In genomic region chr1:55064071-55064581, GRCh38 we compare ENCODE assay signal across 10 cellular contexts. TPM values are rescaled to one million over a fixed set of nuclear protein-coding genes. Genes with fewer than 3 reads are reported as not detected.
A peak's percentile ranks its signal among the peaks of the same experiment; 100 is the strongest.
DNase-seq lines count a peak whose midpoint lies in the region; ATAC-seq, FAIRE-seq and TF ChIP-seq lines count a peak whose summit lies in the region.
"Had no signal": no experiment of that assay in that cellular context is flagged by ENCODE, and none has a peak within 500 bp of the region (broad histone marks: within the 10 kb centered on the region; RNA-seq: fewer than 3 reads in every experiment).

No MANE protein-coding gene starts in this region.

- ATAC-seq in GM18868 (IDR thresholded peaks at IDR 0.05; ENCODE audit: unreplicated experiment) (peak; percentile 60), pancreas (peak in 3 of 4 donors; percentile 10 to 46 (median 31)), HG03460 (IDR thresholded peaks at IDR 0.05; ENCODE audit: unreplicated experiment) (no peak)

- H3K4me1 Mint-ChIP-seq in chondrocyte (ENCODE audit: low read depth) = peaks cover 20% of the 10 kb centered on the region

- peak; percentile 48 for DNase-seq in NCI-H1105 (lab: John Stamatoyannopoulos, UW)
- DNase-seq in chondrocyte (ENCODE audit: low spot score) = peak; percentile 68
- peak in 1 of 6 donors; percentile 70 for DNase-seq in pancreas
- DNase-seq in stimulated activated CD4-positive, alpha-beta T cell treated with anti-CD3 and anti-CD28 coated beads, Interleukin-4, amount 100 ng/mL, for 1 hour = no peak
- no peak for DNase-seq in mesenteric fat pad (ENCODE audit: low spot score)
- DNase-seq in OCI-M2 (lab: John Stamatoyannopoulos, UW; ENCODE audit: unreplicated experiment) = no peak

- FAIRE-seq in pancreas (lab: Jason Lieb, UNC) = no peak
- FAIRE-seq: TTC549 had no signal

- H3K36me3 ChIP-seq in pancreas = peaks cover 0 to 5% (median 0%) of the 10 kb centered on the region in 3 donors

- TF ChIP-seq CTCF in chondrocyte (IDR thresholded peaks at IDR 0.05) (peak; percentile 19), pancreas (IDR thresholded peaks at IDR 0.05) (no peak)

- intact Hi-C loops in pancreas (cut with DNase I) = no loop called here

- no peaks in the 10 kb centered on the region for H3K27me3 ChIP-seq in pancreas

- no peaks in the 10 kb centered on the region for H3K4me1 ChIP-seq in pancreas

- no peak overlapping the region for H3K27ac ChIP-seq in pancreas
- H3K27ac ChIP-seq: skin epidermis had no signal

- no peak overlapping the region for H3K4me3 Mint-ChIP-seq in chondrocyte (ENCODE audit: unreplicated experiment)

- peak overlapping the region; percentile 68 for H3K27ac Mint-ChIP-seq in chondrocyte (ENCODE audit: unreplicated experiment)

- no peaks in the 10 kb centered on the region for H3K9me3 ChIP-seq in pancreas

- peaks cover 20% of the 10 kb centered on the region for H3K36me3 Mint-ChIP-seq in chondrocyte (ENCODE audit: low read depth)

- WGBS in pancreas, 2 donors = 66 to 67% methylated on average over 12 of the region's 12 CpGs

- no peaks in the 10 kb centered on the region for H3K27me3 Mint-ChIP-seq in chondrocyte (ENCODE audit: low read depth)

- no peak overlapping the region for H3K4me3 ChIP-seq in pancreas
- H3K4me3 ChIP-seq: skin epidermis had no signal

- H3K9me3 Mint-ChIP-seq in chondrocyte (ENCODE audit: low read depth) = no peaks in the 10 kb centered on the region

RNA-seq across cellular contexts. Expression of gene PCSK9, which starts 24.8 kb away (rescaled TPM):
- total RNA-seq in chondrocyte = 0.41 to 0.60 TPM (median 0.53 TPM) in 3 replicates
- total RNA-seq in pancreas = 10 to 100 TPM in 1 of 6 donors, 1 to 10 TPM in 4, under 1 TPM in 1; 0.95 to 10.1 (median 1.6) TPM
- 1 to 10 TPM; 3.4 to 4.9 TPM for polyA plus RNA-seq in pancreas
- 0.26 TPM for total RNA-seq in mesenteric fat pad

Comparison
In these comparisons a context has a peak if more than half of its experiments do, and no peak if none do; other contexts are left out.
1. DNase-seq: peak in NCI-H1105 (single experiment) and chondrocyte (single experiment); none in stimulated activated CD4-positive, alpha-beta T cell treated with anti-CD3 and anti-CD28 coated beads, Interleukin-4, amount 100 ng/mL, for 1 hour (single experiment), mesenteric fat pad (single experiment) and OCI-M2 (single experiment).